In the genomic region with DNA sequence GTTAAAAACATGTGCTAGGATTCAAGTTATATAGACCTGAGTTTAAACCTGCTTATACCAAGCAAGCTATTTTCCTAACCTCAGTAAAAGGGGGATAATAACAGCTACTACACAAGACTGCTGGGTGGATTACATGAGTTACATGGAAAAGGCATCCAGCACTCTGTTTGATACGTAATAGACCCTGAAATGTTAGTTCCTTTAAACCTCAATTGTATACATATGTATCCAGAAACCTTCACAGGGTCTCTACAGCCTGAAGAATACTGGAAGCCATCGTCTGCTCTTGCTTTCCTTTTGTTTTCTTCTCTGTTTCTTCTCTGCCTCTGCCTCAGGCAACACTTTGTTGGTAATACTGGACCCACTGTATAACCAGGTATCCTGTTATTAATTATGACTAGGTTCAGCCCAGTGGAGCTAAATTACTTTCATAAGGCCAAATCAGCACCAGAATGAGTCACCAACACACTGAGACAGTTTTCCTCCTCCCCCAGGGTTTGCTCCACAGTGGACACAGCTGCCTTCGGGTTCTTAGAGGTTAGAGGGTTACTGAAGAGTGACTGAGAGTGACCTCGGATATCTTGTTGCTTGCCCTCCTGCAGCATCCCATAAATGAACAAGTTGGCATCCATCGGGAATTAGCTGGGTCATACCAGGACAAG, we compare ENCODE assay signal across 10 cellular contexts.
A peak's percentile ranks its signal among the peaks of the same experiment; 100 is the strongest.
DNase-seq lines count a peak whose midpoint lies in the region; ATAC-seq and TF ChIP-seq lines count a peak whose summit lies in the region.
"Had no signal": no experiment of that assay in that cellular context is flagged by ENCODE, and none has a peak within 500 bp of the region (broad histone marks: within the 10 kb centered on the region; RNA-seq: fewer than 3 reads in every experiment).

No MANE protein-coding gene starts in this region.

- H3K9me3 ChIP-seq in left ventricle myocardium inferior (replicated peaks): peaks cover 9% of the 10 kb centered on the region
- no peaks in the 10 kb centered on the region for H3K9me3 ChIP-seq in suprapubic skin

- 62% methylated on average over 5 of the region's 5 CpGs for WGBS in suprapubic skin

- no peak overlapping the region for H3K4me3 ChIP-seq in left ventricle myocardium inferior
- H3K4me3 ChIP-seq in suprapubic skin: no peak overlapping the region

- H3K27ac ChIP-seq in left ventricle myocardium inferior (replicated peaks): no peak overlapping the region
- no peak overlapping the region for H3K27ac ChIP-seq in suprapubic skin

- peaks cover 22% of the 10 kb centered on the region for H3K4me1 ChIP-seq in left ventricle myocardium inferior
- no peaks in the 10 kb centered on the region for H3K4me1 ChIP-seq in suprapubic skin

- no peak for TF ChIP-seq POLR2A in suprapubic skin (IDR thresholded peaks at IDR 0.05)

- TF ChIP-seq CTCF in left ventricle myocardium inferior (IDR thresholded peaks at IDR 0.05; ENCODE audit: borderline replicate concordance) (no peak), suprapubic skin (IDR thresholded peaks at IDR 0.05) (no peak)

- TF ChIP-seq EP300 in suprapubic skin (IDR thresholded peaks at IDR 0.05): no peak

- DNase-seq in Right ventricle myocardium inferior (ENCODE audit: missing footprints) (no peak), left ventricle myocardium inferior (no peak), SW480 (ENCODE audit: low spot score) (peak; percentile 11), glomerular visceral epithelial cell (ENCODE audit: extremely low spot score) (peak; percentile 70), suprapubic skin (ENCODE audit: low spot score in 2 of 2) (no peak), NCI-H1105 (lab: John Stamatoyannopoulos, UW) (no peak)
- no peak for DNase-seq in stimulated activated CD4-positive, alpha-beta T cell treated with anti-CD3 and anti-CD28 coated beads, Interleukin-4, amount 100 ng/mL, for 1 hour
- DNase-seq: left colon, retina had no signal

- peak; percentile 90 for ATAC-seq in Right ventricle myocardium inferior
- ATAC-seq in HG02571 (IDR thresholded peaks at IDR 0.05; ENCODE audit: unreplicated experiment): no peak
- ATAC-seq: left colon had no signal

- H3K36me3 ChIP-seq in left ventricle myocardium inferior: no peaks in the 10 kb centered on the region
- no peaks in the 10 kb centered on the region for H3K36me3 ChIP-seq in suprapubic skin

- intact Hi-C loops in Right ventricle myocardium inferior (cut with DNase I): loop anchor here (5.0 to 10.0 kb wide), 2 partner anchors 172 to 420 kb away; no protein-coding TSS in a partner anchor
- intact Hi-C loops in left ventricle myocardium inferior (cut with micrococcal nuclease): no loop called here

- H3K27me3 ChIP-seq in left ventricle myocardium inferior (ENCODE audit: low read depth) (no peaks in the 10 kb centered on the region), suprapubic skin (no peaks in the 10 kb centered on the region)

Comparison
In these comparisons a context has a peak if more than half of its experiments do, and no peak if none do; other contexts are left out.
1. DNase-seq: peak in SW480 (single experiment) and glomerular visceral epithelial cell (single experiment); none in Right ventricle myocardium inferior (single experiment), left ventricle myocardium inferior (single experiment), suprapubic skin (0 of 2), stimulated activated CD4-positive, alpha-beta T cell treated with anti-CD3 and anti-CD28 coated beads, Interleukin-4, amount 100 ng/mL, for 1 hour (single experiment) and NCI-H1105 (single experiment).